In genomic region chr22:21560657-21561056, GRCh38 we compare ENCODE assay signal across 3 cellular contexts. TPM values are rescaled to one million over a fixed set of nuclear protein-coding genes. Genes with fewer than 3 reads are reported as not detected.
"Had no signal": no experiment of that assay in that cellular context is flagged by ENCODE, and none has a peak within 500 bp of the region (broad histone marks: within the 10 kb centered on the region; RNA-seq: fewer than 3 reads in every experiment).

No MANE protein-coding gene starts in this region.

RNA-seq across cellular contexts. Expression of gene RIMBP3C, which starts 9.4 kb away (rescaled TPM):
- total RNA-seq: transverse colon, uterus, vagina had no signal
